Comparison of ENCODE assay signal across 2 cellular contexts in genomic region chr4:100936676-100937390, GRCh38.
TF ChIP-seq lines count a peak whose summit lies in the region.

No MANE protein-coding gene starts in this region.

TF ChIP-seq in HEK293, 187 proteins besides CTCF, POLR2A, EP300 and RAD21 (continued from another document):
- TF ChIP-seq ZNF18 (tag by site-specific recombination; IDR thresholded peaks at IDR 0.05), result no peak

TF ChIP-seq in SK-N-SH, 30 proteins besides CTCF, POLR2A, EP300 and RAD21 (continued from another document):
- TF ChIP-seq PBX3 (IDR thresholded peaks at IDR 0.05) (no peak), FOXM1 (IDR thresholded peaks at IDR 0.05; ENCODE audit: low read depth) (no peak), IRF3 (IDR thresholded peaks at IDR 0.05; ENCODE audit: low read depth, low read length) (no peak), MAX (IDR thresholded peaks at IDR 0.05; ENCODE audit: low read depth) (no peak), SIN3A (IDR thresholded peaks at IDR 0.05; ENCODE audit: borderline replicate concordance, low read depth, low read length) (no peak), MXI1 (IDR thresholded peaks at IDR 0.05; ENCODE audit: low read depth, low read length) (no peak), NRF1 (IDR thresholded peaks at IDR 0.05; ENCODE audit: low read depth, low read length) (no peak), REST (IDR thresholded peaks at IDR 0.05; ENCODE audit: low read depth, low read length) (no peak), NFIC (IDR thresholded peaks at IDR 0.05; ENCODE audit: borderline replicate concordance) (no peak), SMC3 (IDR thresholded peaks at IDR 0.05; ENCODE audit: low read depth, low read length) (no peak)
